In the genomic region with DNA sequence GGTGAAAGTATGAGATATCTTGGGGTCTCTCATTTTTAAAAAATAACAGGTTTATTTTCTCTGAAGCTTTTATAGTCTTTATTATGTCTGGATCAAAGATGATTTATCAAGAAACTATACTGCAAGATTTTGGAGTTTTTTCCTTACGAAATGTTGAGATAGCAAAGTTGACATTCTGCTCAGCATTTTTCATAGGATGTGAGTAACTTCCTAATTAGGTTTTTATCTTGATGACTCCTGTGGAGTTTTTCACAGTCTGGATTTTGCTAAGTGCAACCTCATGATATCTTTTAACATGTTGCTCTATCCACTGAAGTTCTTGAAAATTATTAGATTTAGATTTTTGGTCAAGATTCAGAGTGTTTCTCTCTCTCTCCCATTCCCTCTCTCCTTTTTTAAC, we compare ENCODE assay signal across 22 cellular contexts. TPM values are rescaled to one million over a fixed set of nuclear protein-coding genes. Genes with fewer than 3 reads are reported as not detected.
"Had no signal": no experiment of that assay in that cellular context is flagged by ENCODE, and none has a peak within 500 bp of the region (broad histone marks: within the 10 kb centered on the region; RNA-seq: fewer than 3 reads in every experiment).

No MANE protein-coding gene starts in this region.

- ATAC-seq: activated CD8-positive, alpha-beta memory T cell treated with anti-CD3 and anti-CD28 coated beads, Interleukin-2, amount 10 ng/mL, durations not matched to agents 7 days and 5 days; left lung; T-helper 17 cell had no signal

- H3K27me3 ChIP-seq: left lung, neural progenitor cell, ovary, upper lobe of left lung had no signal

- H3K36me3 ChIP-seq: left lung, neural progenitor cell, ovary, prostate gland, thoracic aorta, upper lobe of left lung had no signal

- H3K4me3 Mint-ChIP-seq: activated CD4-positive, alpha-beta memory T cell treated with anti-CD3 and anti-CD28 coated beads, Interleukin-2, amount 10 ng/mL, durations not matched to agents 7 days and 5 days; activated CD8-positive, alpha-beta memory T cell treated with anti-CD3 and anti-CD28 coated beads, Interleukin-2, amount 10 ng/mL, durations not matched to agents 7 days and 5 days; activated naive CD4-positive, alpha-beta T cell treated with anti-CD3 and anti-CD28 coated beads, Interleukin-2, amount 10 ng/mL, durations not matched to agents 7 days and 5 days; brain; naive B cell; neural progenitor cell; T-helper 17 cell had no signal

- H3K9ac ChIP-seq: neural progenitor cell had no signal

- H3K4me2 ChIP-seq: neural progenitor cell had no signal

- FAIRE-seq: endometrium had no signal

- H3K27me3 Mint-ChIP-seq: brain had no signal

- H3K9me3 ChIP-seq: left lung, ovary, prostate gland, thoracic aorta, upper lobe of left lung had no signal

- H3K4me3 ChIP-seq: left lung, lung, neural progenitor cell, ovary, prostate gland, thoracic aorta, upper lobe of left lung had no signal

- H3K27ac Mint-ChIP-seq: activated CD4-positive, alpha-beta memory T cell treated with anti-CD3 and anti-CD28 coated beads, Interleukin-2, amount 10 ng/mL, durations not matched to agents 7 days and 5 days; activated CD8-positive, alpha-beta memory T cell treated with anti-CD3 and anti-CD28 coated beads, Interleukin-2, amount 10 ng/mL, durations not matched to agents 7 days and 5 days; activated naive CD4-positive, alpha-beta T cell treated with anti-CD3 and anti-CD28 coated beads, Interleukin-2, amount 10 ng/mL, durations not matched to agents 7 days and 5 days; brain; naive B cell; neural progenitor cell; T-helper 17 cell had no signal

- H3K27ac ChIP-seq: left lung, neural progenitor cell, ovary, prostate gland, thoracic aorta, upper lobe of left lung had no signal

- H2AFZ ChIP-seq: neural progenitor cell had no signal

- DNase-seq: activated CD4-positive, alpha-beta memory T cell treated with anti-CD3 and anti-CD28 coated beads, Interleukin-2, amount 10 ng/mL, durations not matched to agents 7 days and 5 days; activated CD4-positive, alpha-beta T cell treated with anti-CD3 and anti-CD28 coated beads for 48 hours; activated CD8-positive, alpha-beta memory T cell treated with anti-CD3 and anti-CD28 coated beads, Interleukin-2, amount 10 ng/mL, durations not matched to agents 7 days and 5 days; activated effector memory CD4-positive, alpha-beta T cell treated with anti-CD3 and anti-CD28 coated beads, Interleukin-2, amount 50 U/mL, for 16 hours; activated naive CD4-positive, alpha-beta T cell treated with anti-CD3 and anti-CD28 coated beads, Interleukin-2, amount 10 ng/mL, durations not matched to agents 7 days and 5 days; activated T-cell treated with anti-CD3 and anti-CD28 coated beads for 4 hours; effector CD4-positive, alpha-beta T cell; erythroblast; foreskin melanocyte; left lung; naive B cell; ovary; stimulated activated CD4-positive, alpha-beta T cell treated with anti-CD3 and anti-CD28 coated beads, Interleukin-4, amount 100 ng/mL, for 24 hours; stimulated activated naive CD4-positive, alpha-beta T cell treated with Interleukin-2 at 50 U/mL for 16 hours; T-helper 17 cell; upper lobe of left lung had no signal

- H3K9me3 Mint-ChIP-seq: activated CD4-positive, alpha-beta memory T cell treated with anti-CD3 and anti-CD28 coated beads, Interleukin-2, amount 10 ng/mL, durations not matched to agents 7 days and 5 days; activated naive CD4-positive, alpha-beta T cell treated with anti-CD3 and anti-CD28 coated beads, Interleukin-2, amount 10 ng/mL, durations not matched to agents 7 days and 5 days; brain; neural progenitor cell had no signal

- H3K4me1 Mint-ChIP-seq: activated CD8-positive, alpha-beta memory T cell treated with anti-CD3 and anti-CD28 coated beads, Interleukin-2, amount 10 ng/mL, durations not matched to agents 7 days and 5 days; activated naive CD4-positive, alpha-beta T cell treated with anti-CD3 and anti-CD28 coated beads, Interleukin-2, amount 10 ng/mL, durations not matched to agents 7 days and 5 days; naive B cell; T-helper 17 cell had no signal

- H3K36me3 Mint-ChIP-seq: activated CD8-positive, alpha-beta memory T cell treated with anti-CD3 and anti-CD28 coated beads, Interleukin-2, amount 10 ng/mL, durations not matched to agents 7 days and 5 days; activated naive CD4-positive, alpha-beta T cell treated with anti-CD3 and anti-CD28 coated beads, Interleukin-2, amount 10 ng/mL, durations not matched to agents 7 days and 5 days; naive B cell had no signal

RNA-seq across cellular contexts. Expression of gene TCF7L1, which starts 17.8 kb away (rescaled TPM):
- total RNA-seq: activated CD8-positive, alpha-beta memory T cell treated with anti-CD3 and anti-CD28 coated beads, Interleukin-2, amount 10 ng/mL, durations not matched to agents 7 days and 5 days had no signal
